1 cellular context compared by ENCODE assay signal in the genomic region with DNA sequence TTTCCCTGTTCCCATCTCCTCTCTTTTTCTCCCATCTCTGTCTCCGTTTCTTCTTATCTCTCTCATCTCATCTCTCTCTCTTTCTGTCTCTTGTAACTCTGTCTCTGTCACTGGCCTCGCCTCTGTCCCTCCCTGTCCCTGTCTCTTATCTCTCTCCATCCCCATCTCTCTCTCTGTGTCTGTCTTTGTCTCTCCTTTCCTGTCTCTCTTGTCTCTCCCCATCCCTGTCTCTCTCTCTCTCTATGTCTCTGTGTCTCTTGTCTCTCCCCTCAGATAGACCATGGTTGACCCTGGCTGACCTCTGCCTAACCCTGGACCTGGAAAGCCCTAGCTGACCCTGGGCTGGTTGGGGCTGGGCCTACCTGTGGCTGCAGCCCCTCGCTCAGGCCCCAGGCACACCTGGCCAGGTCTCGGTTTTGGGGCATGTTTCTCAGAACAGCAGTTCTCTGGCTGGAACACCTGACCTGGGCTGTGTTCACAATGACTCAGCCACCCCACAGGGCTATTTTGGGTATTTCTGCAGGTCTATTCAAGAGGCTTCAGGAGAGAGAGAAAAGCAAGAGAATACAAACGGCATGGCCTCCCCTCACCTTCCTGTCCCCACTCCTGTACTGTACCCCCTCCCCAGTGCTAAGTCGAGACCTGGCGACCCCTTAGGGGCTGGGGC.
A peak's percentile ranks its signal among the peaks of the same experiment; 100 is the strongest.
TF ChIP-seq lines count a peak whose summit lies in the region.

No MANE protein-coding gene starts in this region.

TF ChIP-seq in GM12878, 131 proteins besides CTCF, POLR2A, EP300 and RAD21 (continued from another document and continues in another):
- TF ChIP-seq, protein P1, sequence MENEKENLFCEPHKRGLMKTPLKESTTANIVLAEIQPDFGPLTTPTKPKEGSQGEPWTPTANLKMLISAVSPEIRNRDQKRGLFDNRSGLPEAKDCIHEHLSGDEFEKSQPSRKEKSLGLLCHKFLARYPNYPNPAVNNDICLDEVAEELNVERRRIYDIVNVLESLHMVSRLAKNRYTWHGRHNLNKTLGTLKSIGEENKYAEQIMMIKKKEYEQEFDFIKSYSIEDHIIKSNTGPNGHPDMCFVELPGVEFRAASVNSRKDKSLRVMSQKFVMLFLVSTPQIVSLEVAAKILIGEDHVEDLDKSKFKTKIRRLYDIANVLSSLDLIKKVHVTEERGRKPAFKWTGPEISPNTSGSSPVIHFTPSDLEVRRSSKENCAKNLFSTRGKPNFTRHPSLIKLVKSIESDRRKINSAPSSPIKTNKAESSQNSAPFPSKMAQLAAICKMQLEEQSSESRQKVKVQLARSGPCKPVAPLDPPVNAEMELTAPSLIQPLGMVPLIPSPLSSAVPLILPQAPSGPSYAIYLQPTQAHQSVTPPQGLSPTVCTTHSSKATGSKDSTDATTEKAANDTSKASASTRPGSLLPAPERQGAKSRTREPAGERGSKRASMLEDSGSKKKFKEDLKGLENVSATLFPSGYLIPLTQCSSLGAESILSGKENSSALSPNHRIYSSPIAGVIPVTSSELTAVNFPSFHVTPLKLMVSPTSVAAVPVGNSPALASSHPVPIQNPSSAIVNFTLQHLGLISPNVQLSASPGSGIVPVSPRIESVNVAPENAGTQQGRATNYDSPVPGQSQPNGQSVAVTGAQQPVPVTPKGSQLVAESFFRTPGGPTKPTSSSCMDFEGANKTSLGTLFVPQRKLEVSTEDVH (IDR thresholded peaks at IDR 0.05; ENCODE audit: low read depth, partially characterized antibody) = no peak
- TF ChIP-seq SRF (IDR thresholded peaks at IDR 0.05; ENCODE audit: low read depth in 2 of 2, low read length in 2 of 2) (no peak), YBX1 (IDR thresholded peaks at IDR 0.05) (peak; percentile 87; the same call in 1 of the 2 replicates), SMC3 (IDR thresholded peaks at IDR 0.05; ENCODE audit: borderline replicate concordance, low read length) (no peak), ZNF207 (IDR thresholded peaks at IDR 0.05; ENCODE audit: borderline replicate concordance) (0 out of 2 replicates have a peak, but pooled peaks have one; percentile 27), HDGF (IDR thresholded peaks at IDR 0.05) (peak; percentile 99), SUPT20H (IDR thresholded peaks at IDR 0.05; ENCODE audit: borderline replicate concordance, control insufficient read depth, low read depth, low read length) (no peak), YY1 (IDR thresholded peaks at IDR 0.05; ENCODE audit: low read depth, low read length) (peak; percentile 59; the same call in 1 of the 2 replicates), SPI1 (IDR thresholded peaks at IDR 0.05; ENCODE audit: borderline replicate concordance, insufficient read depth, low read depth, low read length) (no peak), CBX3 (IDR thresholded peaks at IDR 0.05; ENCODE audit: borderline replicate concordance, low read depth) (no peak), CBX5 (IDR thresholded peaks at IDR 0.05; ENCODE audit: low read depth) (no peak; the same call in 1 of the 2 replicates), SMAD5 (IDR thresholded peaks at IDR 0.05; ENCODE audit: low read depth) (peak; percentile 73), RFX5 (IDR thresholded peaks at IDR 0.05; ENCODE audit: low read depth, low read length) (no peak), FOXK2 (IDR thresholded peaks at IDR 0.05) (no peak), SMAD1 (IDR thresholded peaks at IDR 0.05; ENCODE audit: low read depth, partially characterized antibody) (peak; percentile 84), EZH2 (IDR thresholded peaks at IDR 0.05; ENCODE audit: borderline replicate concordance, control insufficient read depth, low read depth, low read length) (no peak), PAX5 (IDR thresholded peaks at IDR 0.05; ENCODE audit: borderline replicate concordance, low read depth, low read length) (peak; percentile 76; the same call in 1 of the 2 replicates), KLF5 (IDR thresholded peaks at IDR 0.05; ENCODE audit: partially characterized antibody) (no peak), NR2F1 (conservative IDR thresholded peaks at IDR 0.05) (peak; percentile 94), SIN3A (IDR thresholded peaks at IDR 0.05; ENCODE audit: low read depth, low read length) (no peak), ASH2L (IDR thresholded peaks at IDR 0.05; ENCODE audit: borderline replicate concordance, low read depth) (no peak), POLR2AphosphoS5 (IDR thresholded peaks at IDR 0.05; ENCODE audit: low read length) (no peak), TCF7 (IDR thresholded peaks at IDR 0.05; ENCODE audit: borderline replicate concordance) (no peak), MYC (IDR thresholded peaks at IDR 0.05; ENCODE audit: insufficient read depth, insufficient read length, insufficient replicate concordance, low read length, severe bottlenecking) (no peak), NR2C1 (IDR thresholded peaks at IDR 0.05) (no peak), CHD1 (IDR thresholded peaks at IDR 0.05; ENCODE audit: low read depth, low read length) (no peak), MYB (IDR thresholded peaks at IDR 0.05; ENCODE audit: borderline replicate concordance, low read depth, low read length) (no peak), CEBPB (IDR thresholded peaks at IDR 0.05; ENCODE audit: borderline replicate concordance in 1 of 2, low read depth in 2 of 2, low read length in 2 of 2) (no peak), FOS (IDR thresholded peaks at IDR 0.05; ENCODE audit: borderline replicate concordance, extremely low read depth, insufficient read length) (no peak)
- TF ChIP-seq, protein P2, sequence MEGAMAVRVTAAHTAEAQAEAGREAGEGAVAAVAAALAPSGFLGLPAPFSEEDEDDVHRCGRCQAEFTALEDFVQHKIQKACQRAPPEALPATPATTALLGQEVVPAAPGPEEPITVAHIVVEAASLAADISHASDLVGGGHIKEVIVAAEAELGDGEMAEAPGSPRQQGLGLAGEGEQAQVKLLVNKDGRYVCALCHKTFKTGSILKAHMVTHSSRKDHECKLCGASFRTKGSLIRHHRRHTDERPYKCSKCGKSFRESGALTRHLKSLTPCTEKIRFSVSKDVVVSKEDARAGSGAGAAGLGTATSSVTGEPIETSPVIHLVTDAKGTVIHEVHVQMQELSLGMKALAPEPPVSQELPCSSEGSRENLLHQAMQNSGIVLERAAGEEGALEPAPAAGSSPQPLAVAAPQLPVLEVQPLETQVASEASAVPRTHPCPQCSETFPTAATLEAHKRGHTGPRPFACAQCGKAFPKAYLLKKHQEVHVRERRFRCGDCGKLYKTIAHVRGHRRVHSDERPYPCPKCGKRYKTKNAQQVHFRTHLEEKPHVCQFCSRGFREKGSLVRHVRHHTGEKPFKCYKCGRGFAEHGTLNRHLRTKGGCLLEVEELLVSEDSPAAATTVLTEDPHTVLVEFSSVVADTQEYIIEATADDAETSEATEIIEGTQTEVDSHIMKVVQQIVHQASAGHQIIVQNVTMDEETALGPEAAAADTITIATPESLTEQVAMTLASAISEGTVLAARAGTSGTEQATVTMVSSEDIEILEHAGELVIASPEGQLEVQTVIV (IDR thresholded peaks at IDR 0.05; ENCODE audit: borderline replicate concordance, partially characterized antibody) = no peak
- TF ChIP-seq, protein P3, sequence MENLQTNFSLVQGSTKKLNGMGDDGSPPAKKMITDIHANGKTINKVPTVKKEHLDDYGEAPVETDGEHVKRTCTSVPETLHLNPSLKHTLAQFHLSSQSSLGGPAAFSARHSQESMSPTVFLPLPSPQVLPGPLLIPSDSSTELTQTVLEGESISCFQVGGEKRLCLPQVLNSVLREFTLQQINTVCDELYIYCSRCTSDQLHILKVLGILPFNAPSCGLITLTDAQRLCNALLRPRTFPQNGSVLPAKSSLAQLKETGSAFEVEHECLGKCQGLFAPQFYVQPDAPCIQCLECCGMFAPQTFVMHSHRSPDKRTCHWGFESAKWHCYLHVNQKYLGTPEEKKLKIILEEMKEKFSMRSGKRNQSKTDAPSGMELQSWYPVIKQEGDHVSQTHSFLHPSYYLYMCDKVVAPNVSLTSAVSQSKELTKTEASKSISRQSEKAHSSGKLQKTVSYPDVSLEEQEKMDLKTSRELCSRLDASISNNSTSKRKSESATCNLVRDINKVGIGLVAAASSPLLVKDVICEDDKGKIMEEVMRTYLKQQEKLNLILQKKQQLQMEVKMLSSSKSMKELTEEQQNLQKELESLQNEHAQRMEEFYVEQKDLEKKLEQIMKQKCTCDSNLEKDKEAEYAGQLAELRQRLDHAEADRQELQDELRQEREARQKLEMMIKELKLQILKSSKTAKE (IDR thresholded peaks at IDR 0.05; ENCODE audit: low read depth, poor library complexity, severe bottlenecking) = peak; percentile 63
- TF ChIP-seq, protein P4, sequence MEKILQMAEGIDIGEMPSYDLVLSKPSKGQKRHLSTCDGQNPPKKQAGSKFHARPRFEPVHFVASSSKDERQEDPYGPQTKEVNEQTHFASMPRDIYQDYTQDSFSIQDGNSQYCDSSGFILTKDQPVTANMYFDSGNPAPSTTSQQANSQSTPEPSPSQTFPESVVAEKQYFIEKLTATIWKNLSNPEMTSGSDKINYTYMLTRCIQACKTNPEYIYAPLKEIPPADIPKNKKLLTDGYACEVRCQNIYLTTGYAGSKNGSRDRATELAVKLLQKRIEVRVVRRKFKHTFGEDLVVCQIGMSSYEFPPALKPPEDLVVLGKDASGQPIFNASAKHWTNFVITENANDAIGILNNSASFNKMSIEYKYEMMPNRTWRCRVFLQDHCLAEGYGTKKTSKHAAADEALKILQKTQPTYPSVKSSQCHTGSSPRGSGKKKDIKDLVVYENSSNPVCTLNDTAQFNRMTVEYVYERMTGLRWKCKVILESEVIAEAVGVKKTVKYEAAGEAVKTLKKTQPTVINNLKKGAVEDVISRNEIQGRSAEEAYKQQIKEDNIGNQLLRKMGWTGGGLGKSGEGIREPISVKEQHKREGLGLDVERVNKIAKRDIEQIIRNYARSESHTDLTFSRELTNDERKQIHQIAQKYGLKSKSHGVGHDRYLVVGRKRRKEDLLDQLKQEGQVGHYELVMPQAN (conservative IDR thresholded peaks at IDR 0.05) = no peak
- TF ChIP-seq, protein P5, sequence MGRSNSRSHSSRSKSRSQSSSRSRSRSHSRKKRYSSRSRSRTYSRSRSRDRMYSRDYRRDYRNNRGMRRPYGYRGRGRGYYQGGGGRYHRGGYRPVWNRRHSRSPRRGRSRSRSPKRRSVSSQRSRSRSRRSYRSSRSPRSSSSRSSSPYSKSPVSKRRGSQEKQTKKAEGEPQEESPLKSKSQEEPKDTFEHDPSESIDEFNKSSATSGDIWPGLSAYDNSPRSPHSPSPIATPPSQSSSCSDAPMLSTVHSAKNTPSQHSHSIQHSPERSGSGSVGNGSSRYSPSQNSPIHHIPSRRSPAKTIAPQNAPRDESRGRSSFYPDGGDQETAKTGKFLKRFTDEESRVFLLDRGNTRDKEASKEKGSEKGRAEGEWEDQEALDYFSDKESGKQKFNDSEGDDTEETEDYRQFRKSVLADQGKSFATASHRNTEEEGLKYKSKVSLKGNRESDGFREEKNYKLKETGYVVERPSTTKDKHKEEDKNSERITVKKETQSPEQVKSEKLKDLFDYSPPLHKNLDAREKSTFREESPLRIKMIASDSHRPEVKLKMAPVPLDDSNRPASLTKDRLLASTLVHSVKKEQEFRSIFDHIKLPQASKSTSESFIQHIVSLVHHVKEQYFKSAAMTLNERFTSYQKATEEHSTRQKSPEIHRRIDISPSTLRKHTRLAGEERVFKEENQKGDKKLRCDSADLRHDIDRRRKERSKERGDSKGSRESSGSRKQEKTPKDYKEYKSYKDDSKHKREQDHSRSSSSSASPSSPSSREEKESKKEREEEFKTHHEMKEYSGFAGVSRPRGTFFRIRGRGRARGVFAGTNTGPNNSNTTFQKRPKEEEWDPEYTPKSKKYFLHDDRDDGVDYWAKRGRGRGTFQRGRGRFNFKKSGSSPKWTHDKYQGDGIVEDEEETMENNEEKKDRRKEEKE (IDR thresholded peaks at IDR 0.05) = no peak
- TF ChIP-seq, protein P6, sequence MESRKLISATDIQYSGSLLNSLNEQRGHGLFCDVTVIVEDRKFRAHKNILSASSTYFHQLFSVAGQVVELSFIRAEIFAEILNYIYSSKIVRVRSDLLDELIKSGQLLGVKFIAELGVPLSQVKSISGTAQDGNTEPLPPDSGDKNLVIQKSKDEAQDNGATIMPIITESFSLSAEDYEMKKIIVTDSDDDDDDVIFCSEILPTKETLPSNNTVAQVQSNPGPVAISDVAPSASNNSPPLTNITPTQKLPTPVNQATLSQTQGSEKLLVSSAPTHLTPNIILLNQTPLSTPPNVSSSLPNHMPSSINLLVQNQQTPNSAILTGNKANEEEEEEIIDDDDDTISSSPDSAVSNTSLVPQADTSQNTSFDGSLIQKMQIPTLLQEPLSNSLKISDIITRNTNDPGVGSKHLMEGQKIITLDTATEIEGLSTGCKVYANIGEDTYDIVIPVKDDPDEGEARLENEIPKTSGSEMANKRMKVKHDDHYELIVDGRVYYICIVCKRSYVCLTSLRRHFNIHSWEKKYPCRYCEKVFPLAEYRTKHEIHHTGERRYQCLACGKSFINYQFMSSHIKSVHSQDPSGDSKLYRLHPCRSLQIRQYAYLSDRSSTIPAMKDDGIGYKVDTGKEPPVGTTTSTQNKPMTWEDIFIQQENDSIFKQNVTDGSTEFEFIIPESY (IDR thresholded peaks at IDR 0.05) = no peak
- TF ChIP-seq, protein P7, sequence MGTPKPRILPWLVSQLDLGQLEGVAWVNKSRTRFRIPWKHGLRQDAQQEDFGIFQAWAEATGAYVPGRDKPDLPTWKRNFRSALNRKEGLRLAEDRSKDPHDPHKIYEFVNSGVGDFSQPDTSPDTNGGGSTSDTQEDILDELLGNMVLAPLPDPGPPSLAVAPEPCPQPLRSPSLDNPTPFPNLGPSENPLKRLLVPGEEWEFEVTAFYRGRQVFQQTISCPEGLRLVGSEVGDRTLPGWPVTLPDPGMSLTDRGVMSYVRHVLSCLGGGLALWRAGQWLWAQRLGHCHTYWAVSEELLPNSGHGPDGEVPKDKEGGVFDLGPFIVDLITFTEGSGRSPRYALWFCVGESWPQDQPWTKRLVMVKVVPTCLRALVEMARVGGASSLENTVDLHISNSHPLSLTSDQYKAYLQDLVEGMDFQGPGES (IDR thresholded peaks at IDR 0.05) = no peak
- TF ChIP-seq, protein P8, sequence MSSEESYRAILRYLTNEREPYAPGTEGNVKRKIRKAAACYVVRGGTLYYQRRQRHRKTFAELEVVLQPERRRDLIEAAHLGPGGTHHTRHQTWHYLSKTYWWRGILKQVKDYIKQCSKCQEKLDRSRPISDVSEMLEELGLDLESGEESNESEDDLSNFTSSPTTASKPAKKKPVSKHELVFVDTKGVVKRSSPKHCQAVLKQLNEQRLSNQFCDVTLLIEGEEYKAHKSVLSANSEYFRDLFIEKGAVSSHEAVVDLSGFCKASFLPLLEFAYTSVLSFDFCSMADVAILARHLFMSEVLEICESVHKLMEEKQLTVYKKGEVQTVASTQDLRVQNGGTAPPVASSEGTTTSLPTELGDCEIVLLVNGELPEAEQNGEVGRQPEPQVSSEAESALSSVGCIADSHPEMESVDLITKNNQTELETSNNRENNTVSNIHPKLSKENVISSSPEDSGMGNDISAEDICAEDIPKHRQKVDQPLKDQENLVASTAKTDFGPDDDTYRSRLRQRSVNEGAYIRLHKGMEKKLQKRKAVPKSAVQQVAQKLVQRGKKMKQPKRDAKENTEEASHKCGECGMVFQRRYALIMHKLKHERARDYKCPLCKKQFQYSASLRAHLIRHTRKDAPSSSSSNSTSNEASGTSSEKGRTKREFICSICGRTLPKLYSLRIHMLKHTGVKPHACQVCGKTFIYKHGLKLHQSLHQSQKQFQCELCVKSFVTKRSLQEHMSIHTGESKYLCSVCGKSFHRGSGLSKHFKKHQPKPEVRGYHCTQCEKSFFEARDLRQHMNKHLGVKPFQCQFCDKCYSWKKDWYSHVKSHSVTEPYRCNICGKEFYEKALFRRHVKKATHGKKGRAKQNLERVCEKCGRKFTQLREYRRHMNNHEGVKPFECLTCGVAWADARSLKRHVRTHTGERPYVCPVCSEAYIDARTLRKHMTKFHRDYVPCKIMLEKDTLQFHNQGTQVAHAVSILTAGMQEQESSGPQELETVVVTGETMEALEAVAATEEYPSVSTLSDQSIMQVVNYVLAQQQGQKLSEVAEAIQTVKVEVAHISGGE (CRISPR knock-in tag; IDR thresholded peaks at IDR 0.05) = 0 out of 2 replicates have a peak, but pooled peaks have one; percentile 2
